25 cellular contexts compared by ENCODE assay signal in the genomic region with DNA sequence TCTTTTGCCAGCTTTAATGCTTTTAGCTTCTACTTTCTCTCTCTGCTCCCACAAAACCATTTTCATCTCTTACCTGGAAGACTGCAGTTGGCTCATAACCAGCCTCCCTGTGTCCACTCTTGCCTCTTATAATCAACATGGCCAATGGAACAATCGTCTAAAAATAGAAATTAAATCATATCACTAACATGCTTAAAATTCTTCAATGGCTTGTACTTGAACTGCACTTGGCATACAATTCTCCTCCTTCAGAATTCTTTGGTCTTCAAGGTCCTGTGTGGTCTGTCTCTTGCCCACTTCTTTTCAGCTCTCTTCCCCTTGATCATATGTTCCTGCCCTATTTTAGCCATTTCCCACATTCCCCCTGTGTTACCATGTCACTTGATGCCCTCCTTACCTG.
"Had no signal": no experiment of that assay in that cellular context is flagged by ENCODE, and none has a peak within 500 bp of the region (broad histone marks: within the 10 kb centered on the region; RNA-seq: fewer than 3 reads in every experiment).

No MANE protein-coding gene starts in this region.

- H3K36me3 Mint-ChIP-seq: neural progenitor cell had no signal

- H3K4me3 Mint-ChIP-seq: endodermal cell; naive thymus-derived CD8-positive, alpha-beta T cell; neural progenitor cell; stimulated activated naive B cell treated with anti-CD40 and anti-IgM and Interleukin-4, amounts not matched to agents 10 μg/mL and 1 μg/mL and 100 μg/mL, for 72 hours; stimulated activated naive CD8-positive, alpha-beta T cell treated with anti-CD3 and anti-CD28 coated beads, Interleukin-15, amount 100 ng/mL, for 72 hours had no signal

- H3K4me1 Mint-ChIP-seq: naive thymus-derived CD8-positive, alpha-beta T cell; stimulated activated naive B cell treated with anti-CD40 and anti-IgM and Interleukin-4, amounts not matched to agents 10 μg/mL and 1 μg/mL and 100 μg/mL, for 72 hours; stimulated activated naive CD8-positive, alpha-beta T cell treated with anti-CD3 and anti-CD28 coated beads, Interleukin-15, amount 100 ng/mL, for 72 hours had no signal

- H3K9me3 ChIP-seq: pancreas, right lobe of liver, thoracic aorta had no signal

- H3K27me3 Mint-ChIP-seq: progenitor cell of endocrine pancreas had no signal

- H2AFZ ChIP-seq: neural progenitor cell had no signal

- DNase-seq: cerebellar nuclear complex; effector CD4-positive, alpha-beta T cell; endodermal cell; erythroblast; foreskin melanocyte; head of caudate nucleus; hypothalamus; kidney glomerular epithelial cell; mucosa of descending colon; naive thymus-derived CD8-positive, alpha-beta T cell; nucleus accumbens; pancreas; right lobe of liver; spleen; stimulated activated CD4-positive, alpha-beta T cell treated with anti-CD3 and anti-CD28 coated beads, Interleukin-15, amount 100 ng/mL, for 24 hours; stimulated activated CD4-positive, alpha-beta T cell treated with anti-CD3 and anti-CD28 coated beads, Interleukin-1b, Interleukin-23, amount 100 ng/mL, for 48 hours; stimulated activated CD4-positive, alpha-beta T cell treated with anti-CD3 and anti-CD28 coated beads, Interleukin-4, amount 100 ng/mL, for 4 hours; stimulated activated naive B cell treated with anti-CD40 and anti-IgM and Interleukin-4, amounts not matched to agents 10 μg/mL and 1 μg/mL and 100 μg/mL, for 72 hours; stimulated activated naive CD8-positive, alpha-beta T cell treated with anti-CD3 and anti-CD28 coated beads, Interleukin-15, amount 100 ng/mL, for 72 hours; transverse colon had no signal

- ATAC-seq: left lobe of liver; mucosa of descending colon; naive thymus-derived CD8-positive, alpha-beta T cell; pancreas; right lobe of liver; stimulated activated naive B cell treated with anti-CD40 and anti-IgM and Interleukin-4, amounts not matched to agents 10 μg/mL and 1 μg/mL and 100 μg/mL, for 72 hours; stimulated activated naive CD8-positive, alpha-beta T cell treated with anti-CD3 and anti-CD28 coated beads, Interleukin-15, amount 100 ng/mL, for 72 hours had no signal

- H3K27me3 ChIP-seq: neural progenitor cell, pancreas, right lobe of liver, spleen, transverse colon had no signal

- H3K4me1 ChIP-seq: pancreas, right lobe of liver, spleen, transverse colon had no signal

- H3K27ac ChIP-seq: coronary artery, neural progenitor cell, pancreas, right lobe of liver, spleen, thoracic aorta, transverse colon had no signal

- H3K4me3 ChIP-seq: coronary artery, mucosa of descending colon, neural progenitor cell, pancreas, right lobe of liver, spleen, thoracic aorta, transverse colon had no signal

- H3K36me3 ChIP-seq: neural progenitor cell, pancreas, right lobe of liver, spleen, thoracic aorta, transverse colon had no signal

- H3K4me2 ChIP-seq: neural progenitor cell had no signal

- H3K27ac Mint-ChIP-seq: endodermal cell; neural progenitor cell; progenitor cell of endocrine pancreas; stimulated activated naive B cell treated with anti-CD40 and anti-IgM and Interleukin-4, amounts not matched to agents 10 μg/mL and 1 μg/mL and 100 μg/mL, for 72 hours; stimulated activated naive CD8-positive, alpha-beta T cell treated with anti-CD3 and anti-CD28 coated beads, Interleukin-15, amount 100 ng/mL, for 72 hours had no signal
